19 cellular contexts compared by ENCODE assay signal in genomic region chr19:45019187-45019586, GRCh38. TPM values are rescaled to one million over a fixed set of nuclear protein-coding genes. Genes with fewer than 3 reads are reported as not detected.
"Had no signal": no experiment of that assay in that cellular context is flagged by ENCODE, and none has a peak within 500 bp of the region (broad histone marks: within the 10 kb centered on the region; RNA-seq: fewer than 3 reads in every experiment).

No MANE protein-coding gene starts in this region.

- FAIRE-seq: small intestine had no signal

- ATAC-seq: body of pancreas, heart right ventricle, right cardiac atrium had no signal

- H3K4me3 Mint-ChIP-seq: activated naive CD8-positive, alpha-beta T cell treated with anti-CD3 and anti-CD28 coated beads for 36 hours; neural crest cell; stimulated activated naive CD8-positive, alpha-beta T cell treated with anti-CD3 and anti-CD28 coated beads, Interleukin-15, Interleukin-2, amounts not matched to agents 100 ng/mL and 50 ng/mL, for 24 hours; T-helper 2 cell treated with Interferon-gamma antibody and Interleukin-4, amounts not matched to agents 5 μg/mL and 100 μg/mL, for 36 hours; type B pancreatic cell had no signal

- H3K27me3 ChIP-seq: body of pancreas, heart right ventricle had no signal

- H3K36me3 ChIP-seq: prostate gland had no signal

- H3K36me3 Mint-ChIP-seq: type B pancreatic cell had no signal

- H3K4me1 ChIP-seq: body of pancreas, prostate gland had no signal

- H3K27ac ChIP-seq: body of pancreas, heart right ventricle, prostate gland had no signal

- H3K9me3 ChIP-seq: body of pancreas, heart right ventricle, prostate gland had no signal

- H3K9me3 Mint-ChIP-seq: activated naive CD8-positive, alpha-beta T cell treated with anti-CD3 and anti-CD28 coated beads for 36 hours; neural crest cell; stimulated activated naive CD8-positive, alpha-beta T cell treated with anti-CD3 and anti-CD28 coated beads, Interleukin-15, Interleukin-2, amounts not matched to agents 100 ng/mL and 50 ng/mL, for 24 hours; T-helper 2 cell treated with Interferon-gamma antibody and Interleukin-4, amounts not matched to agents 5 μg/mL and 100 μg/mL, for 36 hours; type B pancreatic cell had no signal

- DNase-seq: activated CD4-positive, alpha-beta T cell treated with anti-CD3 and anti-CD28 coated beads, Interleukin-2, amount 50 U/mL, for 1 hour; activated CD4-positive, CD25-positive, alpha-beta regulatory T cell; activated naive CD8-positive, alpha-beta T cell treated with anti-CD3 and anti-CD28 coated beads for 36 hours; amygdala; body of pancreas; cortex of kidney; effector CD4-positive, alpha-beta T cell; foreskin melanocyte; heart right ventricle; right cardiac atrium; small intestine; stimulated activated CD4-positive, alpha-beta T cell treated with anti-CD3 and anti-CD28 coated beads, Interleukin-4, amount 100 ng/mL, for 24 hours had no signal

- H3K27me3 Mint-ChIP-seq: activated naive CD8-positive, alpha-beta T cell treated with anti-CD3 and anti-CD28 coated beads for 36 hours; stimulated activated naive CD8-positive, alpha-beta T cell treated with anti-CD3 and anti-CD28 coated beads, Interleukin-15, Interleukin-2, amounts not matched to agents 100 ng/mL and 50 ng/mL, for 24 hours; type B pancreatic cell had no signal

- H3K4me3 ChIP-seq: body of pancreas, heart right ventricle, prostate gland had no signal

- H3K4me1 Mint-ChIP-seq: neural crest cell had no signal

- H3K27ac Mint-ChIP-seq: activated naive CD8-positive, alpha-beta T cell treated with anti-CD3 and anti-CD28 coated beads for 36 hours; stimulated activated naive CD8-positive, alpha-beta T cell treated with anti-CD3 and anti-CD28 coated beads, Interleukin-15, Interleukin-2, amounts not matched to agents 100 ng/mL and 50 ng/mL, for 24 hours; T-helper 2 cell treated with Interferon-gamma antibody and Interleukin-4, amounts not matched to agents 5 μg/mL and 100 μg/mL, for 36 hours; type B pancreatic cell had no signal

RNA-seq across cellular contexts. Expression of gene ZNF296, which starts 57.1 kb away (rescaled TPM):
- total RNA-seq: fibroblast of lung, osteoblast had no signal
